ENCODE assay signal across 7 cellular contexts in genomic region chr22:50271519-50271970, GRCh38. TPM values are rescaled to one million over a fixed set of nuclear protein-coding genes. Genes with fewer than 3 reads are reported as not detected.
DNase-seq lines count a peak whose midpoint lies in the region; ATAC-seq and TF ChIP-seq lines count a peak whose summit lies in the region.

No MANE protein-coding gene starts in this region.

- no peak overlapping the region for H3K23ac ChIP-seq in mesendoderm (ENCODE audit: low read length)

- H2BK15ac ChIP-seq in mesendoderm (replicated peaks; ENCODE audit: low read depth) = no peak overlapping the region

- peaks cover 16% of the 10 kb centered on the region for H3K36me3 ChIP-seq in ectodermal cell (ENCODE audit: control insufficient read depth, insufficient read depth, low read length)
- no peaks in the 10 kb centered on the region for H3K36me3 ChIP-seq in mesendoderm (ENCODE audit: control insufficient read depth, insufficient read depth, low read length)
- peaks cover 18% of the 10 kb centered on the region for H3K36me3 ChIP-seq in suprapubic skin

- H3K4me2 ChIP-seq in mesendoderm (ENCODE audit: low read length) = peak overlapping the region; percentile 31

- H3K18ac ChIP-seq in mesendoderm (ENCODE audit: low read length) = no peak overlapping the region

- no peak overlapping the region for H2BK120ac ChIP-seq in mesendoderm (ENCODE audit: low read depth, low read length)

- 1% methylated on average over 45 of the region's 45 CpGs for WGBS in ectodermal cell, 2 experiments
- WGBS in mesendoderm (ENCODE audit: extremely low coverage, insufficient coverage, low lambda C conversion rate) = no CpG with 5 or more reads among the region's 45 CpGs
- 0% methylated on average over 14 of the region's 45 CpGs for WGBS in suprapubic skin

- no peak overlapping the region for H3K4ac ChIP-seq in mesendoderm (ENCODE audit: low read depth, low read length)

- ATAC-seq in HG03175 (IDR thresholded peaks at IDR 0.05; ENCODE audit: unreplicated experiment) = no peak

- H4K5ac ChIP-seq in mesendoderm (ENCODE audit: low read length) = no peak overlapping the region

- H3K27me3 ChIP-seq in ectodermal cell (ENCODE audit: control insufficient read depth, insufficient read depth, low read length, poor library complexity, severe bottlenecking) = peaks cover 51% of the 10 kb centered on the region
- H3K27me3 ChIP-seq in mesendoderm (ENCODE audit: insufficient read depth, low read length, poor library complexity) = peaks cover 5% of the 10 kb centered on the region
- peaks cover 10% of the 10 kb centered on the region for H3K27me3 ChIP-seq in suprapubic skin

- H3K27ac ChIP-seq in ectodermal cell (ENCODE audit: insufficient read depth, low read depth, low read length, poor library complexity, severe bottlenecking) = peak overlapping the region; percentile 36
- no peak overlapping the region for H3K27ac ChIP-seq in mesendoderm (ENCODE audit: low read depth, low read length)
- H3K27ac ChIP-seq in suprapubic skin = no peak overlapping the region

- peak; percentile 14 for TF ChIP-seq CTCF in GM12873 (IDR thresholded peaks at IDR 0.05; ENCODE audit: insufficient read depth, low read depth, low read length, missing control alignments)
- no peak for TF ChIP-seq CTCF in suprapubic skin (IDR thresholded peaks at IDR 0.05)

- H3K4me3 ChIP-seq in ectodermal cell (ENCODE audit: insufficient read depth, low read depth, low read length) (peak overlapping the region; percentile 29), mesendoderm (ENCODE audit: low read length) (no peak overlapping the region), suprapubic skin (peak overlapping the region; percentile 63)

- H3K9ac ChIP-seq in mesendoderm (ENCODE audit: low read length) = no peak overlapping the region

- H3K79me1 ChIP-seq in mesendoderm (ENCODE audit: low read length) = no peaks in the 10 kb centered on the region

- no peak for TF ChIP-seq EP300 in suprapubic skin (IDR thresholded peaks at IDR 0.05)

- H4K8ac ChIP-seq in mesendoderm (ENCODE audit: low read depth, low read length) = no peak overlapping the region

- H3K56ac ChIP-seq in mesendoderm (ENCODE audit: low read length) = no peak overlapping the region

- DNase-seq in NCI-H128 (lab: John Stamatoyannopoulos, UW; ENCODE audit: unreplicated experiment) (peak; percentile 24), mesendoderm (peak; percentile 77), suprapubic skin (ENCODE audit: low spot score in 2 of 2) (no peak)
- DNase-seq in activated CD4-positive, alpha-beta T cell treated with anti-CD3 and anti-CD28 coated beads for 1 hour = peak; percentile 30

- H2AK5ac ChIP-seq in mesendoderm (ENCODE audit: low read length) = no peak overlapping the region

- TF ChIP-seq POLR2A in suprapubic skin (IDR thresholded peaks at IDR 0.05) = no peak

- H3K4me1 ChIP-seq in ectodermal cell (ENCODE audit: control insufficient read depth, insufficient read depth, low read length) = peaks cover 40% of the 10 kb centered on the region
- H3K4me1 ChIP-seq in mesendoderm (ENCODE audit: control insufficient read depth, low read depth, low read length) = no peaks in the 10 kb centered on the region
- H3K4me1 ChIP-seq in suprapubic skin = peaks cover 64% of the 10 kb centered on the region

- H2BK5ac ChIP-seq in mesendoderm (ENCODE audit: low read length) = no peak overlapping the region

- no peaks in the 10 kb centered on the region for H3K79me2 ChIP-seq in mesendoderm (ENCODE audit: control insufficient read depth, insufficient read depth, low read length)

- H3K9me3 ChIP-seq in ectodermal cell (ENCODE audit: control insufficient read depth, low read length) = no peaks in the 10 kb centered on the region
- no peaks in the 10 kb centered on the region for H3K9me3 ChIP-seq in suprapubic skin

RNA-seq across cellular contexts. Expression of gene MAPK11, which starts 1.4 kb away (rescaled TPM):
- polyA plus RNA-seq in ectodermal cell (2013, experiment 1 of 4) = 2.2 TPM
- 2.1 TPM for polyA plus RNA-seq in ectodermal cell (2013, experiment 2 of 4)
- 2.6 TPM for polyA plus RNA-seq in ectodermal cell (2013, experiment 3 of 4)
- polyA plus RNA-seq in ectodermal cell (2013, experiment 4 of 4) = 3.1 TPM
- polyA plus RNA-seq in mesendoderm (2013, experiment 1 of 2) = 0.42 TPM
- 0.36 TPM for polyA plus RNA-seq in mesendoderm (2013, experiment 2 of 2)
- total RNA-seq in suprapubic skin = 1 to 10 TPM; 3.8 to 5.8 (median 4.5) TPM

RNA-seq across cellular contexts. Expression of gene MAPK12, which starts 10.1 kb away (rescaled TPM):
- polyA plus RNA-seq in ectodermal cell (2013, experiment 1 of 4) = 27.0 TPM
- polyA plus RNA-seq in ectodermal cell (2013, experiment 2 of 4) = 28.0 TPM
- 22.2 TPM for polyA plus RNA-seq in ectodermal cell (2013, experiment 3 of 4)
- polyA plus RNA-seq in ectodermal cell (2013, experiment 4 of 4) = 21.6 TPM
- polyA plus RNA-seq in mesendoderm (2013, experiment 1 of 2) = 5.1 TPM
- 5.2 TPM for polyA plus RNA-seq in mesendoderm (2013, experiment 2 of 2)
- 1 to 10 TPM; 1.3 to 5.7 (median 3.3) TPM for total RNA-seq in suprapubic skin

RNA-seq across cellular contexts. Expression of gene HDAC10, which starts 20.5 kb away (rescaled TPM):
- 28.3 TPM for polyA plus RNA-seq in ectodermal cell (2013, experiment 1 of 4)
- 30.2 TPM for polyA plus RNA-seq in ectodermal cell (2013, experiment 2 of 4)
- 24.7 TPM for polyA plus RNA-seq in ectodermal cell (2013, experiment 3 of 4)
- polyA plus RNA-seq in ectodermal cell (2013, experiment 4 of 4) = 27.3 TPM
- 8.9 TPM for polyA plus RNA-seq in mesendoderm (2013, experiment 1 of 2)
- polyA plus RNA-seq in mesendoderm (2013, experiment 2 of 2) = 8.2 TPM
- total RNA-seq in suprapubic skin = 10 to 100 TPM; 43.1 to 93.7 (median 56.2) TPM

RNA-seq across cellular contexts. Expression of gene TUBGCP6, which starts 26.7 kb away (rescaled TPM):
- 39.1 TPM for polyA plus RNA-seq in ectodermal cell (2013, experiment 1 of 4)
- 44.9 TPM for polyA plus RNA-seq in ectodermal cell (2013, experiment 2 of 4)
- 35.3 TPM for polyA plus RNA-seq in ectodermal cell (2013, experiment 3 of 4)
- 37.4 TPM for polyA plus RNA-seq in ectodermal cell (2013, experiment 4 of 4)
- polyA plus RNA-seq in mesendoderm (2013, experiment 1 of 2) = 8.0 TPM
- polyA plus RNA-seq in mesendoderm (2013, experiment 2 of 2) = 7.6 TPM
- total RNA-seq in suprapubic skin = 100 to 1,000 TPM in 1 of 4 donors, 10 to 100 TPM in 3; 43.0 to 113 (median 69.7) TPM

RNA-seq across cellular contexts. Expression of gene PLXNB2, which starts 35.9 kb away (rescaled TPM):
- 127 TPM for polyA plus RNA-seq in ectodermal cell (2013, experiment 1 of 4)
- polyA plus RNA-seq in ectodermal cell (2013, experiment 2 of 4) = 139 TPM
- polyA plus RNA-seq in ectodermal cell (2013, experiment 3 of 4) = 102 TPM
- polyA plus RNA-seq in ectodermal cell (2013, experiment 4 of 4) = 101 TPM
- 34.1 TPM for polyA plus RNA-seq in mesendoderm (2013, experiment 1 of 2)
- polyA plus RNA-seq in mesendoderm (2013, experiment 2 of 2) = 33.7 TPM
- 100 to 1,000 TPM; 117 to 231 (median 192) TPM for total RNA-seq in suprapubic skin

Comparison
In these comparisons a context has a peak if more than half of its experiments do, and no peak if none do; other contexts are left out.
1. DNase-seq: peak in NCI-H128 (single experiment), activated CD4-positive, alpha-beta T cell treated with anti-CD3 and anti-CD28 coated beads for 1 hour (single experiment) and mesendoderm (single experiment); none in suprapubic skin (0 of 2).